ENCODE assay signal across 8 cellular contexts in the genomic region with DNA sequence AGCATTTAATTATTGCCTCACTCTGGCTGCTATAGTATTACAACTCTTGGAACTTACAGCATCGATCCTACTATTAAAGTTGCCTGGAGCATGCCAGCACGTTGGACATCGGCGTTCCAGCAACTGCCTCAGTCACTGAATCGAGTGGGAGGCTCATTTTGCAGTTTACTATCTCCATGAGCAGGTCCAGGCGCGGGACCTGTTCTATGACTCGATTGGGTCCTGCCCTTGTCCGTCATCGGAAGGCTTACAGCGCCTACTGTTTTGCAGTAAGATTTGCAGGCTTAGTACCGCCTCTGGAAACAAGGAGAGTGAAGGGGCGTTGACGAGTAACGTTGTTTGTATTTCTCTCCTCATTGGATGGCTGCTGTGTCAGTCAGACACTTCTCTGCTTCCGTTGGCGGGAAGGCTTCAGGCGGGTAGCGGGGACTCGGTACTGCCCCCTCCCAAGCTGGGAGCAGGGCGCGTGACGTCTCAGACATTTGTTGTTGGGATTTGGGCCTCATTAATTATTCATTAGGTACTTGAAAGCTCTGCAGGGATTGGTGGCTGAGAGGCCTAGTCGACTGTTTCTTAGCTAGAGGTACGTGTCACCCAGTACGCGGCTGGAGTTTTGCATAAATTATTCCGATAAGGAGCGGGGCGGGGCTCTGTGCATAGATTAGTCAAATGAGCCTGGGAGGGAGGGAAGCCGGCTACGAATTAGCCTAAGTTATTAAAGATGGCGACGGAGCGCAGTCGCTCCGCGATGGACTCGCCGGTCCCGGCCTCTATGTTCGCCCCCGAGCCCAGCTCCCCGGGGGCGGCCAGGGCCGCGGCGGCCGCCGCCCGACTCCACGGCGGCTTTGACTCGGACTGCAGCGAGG. TPM values are rescaled to one million over a fixed set of nuclear protein-coding genes. Genes with fewer than 3 reads are reported as not detected.
DNase-seq lines count a peak whose midpoint lies in the region; ATAC-seq, FAIRE-seq and TF ChIP-seq lines count a peak whose summit lies in the region.

A gene (plus strand): TSS at position 710 of the 866 bp plus-strand sequence. CDS start 12 bp downstream, at position 722.

- peak; percentile 97 for FAIRE-seq in colon (lab: Jason Lieb, UNC)

- peak; percentile 99 for DNase-seq in BE2C
- peak; percentile 86 for DNase-seq in GM19240 (ENCODE audit: insufficient read length, low spot score)
- peak; percentile 98 to 99 for DNase-seq in NCI-H526 (lab: John Stamatoyannopoulos, UW)
- DNase-seq in activated CD4-positive, alpha-beta T cell treated with anti-CD3 and anti-CD28 coated beads for 48 hours, result peak; percentile 97
- DNase-seq in kidney tubule cell (ENCODE audit: low spot score), result peak; percentile 100
- DNase-seq in stimulated activated CD4-positive, alpha-beta T cell treated with anti-CD3 and anti-CD28 coated beads, Interleukin-1b, Interleukin-23, amount 100 ng/mL, for 24 hours (ENCODE audit: low read depth in 4 of 4, low spot score in 1 of 4), result peak; percentile 89 to 93 (median 92)

- no peaks in the 10 kb centered on the region for H3K27me3 ChIP-seq in BE2C

- ATAC-seq in HG03460 (IDR thresholded peaks at IDR 0.05; ENCODE audit: unreplicated experiment), result peak; percentile 66

- H3K4me3 ChIP-seq in BE2C (ENCODE audit: low read depth, low read length), result peak within 1 kb of the TSS; percentile 95

- H3K4me1 ChIP-seq in BE2C, result peaks cover 6% of the 10 kb centered on the region; the same call in 1 of the 2 replicates

- no peaks in the 10 kb centered on the region for H3K9me3 ChIP-seq in BE2C

- peaks cover 4% of the 10 kb centered on the region for H3K36me3 ChIP-seq in BE2C

- TF ChIP-seq CTCF in BE2C (IDR thresholded peaks at IDR 0.05; ENCODE audit: low read depth, low read length), result no peak; the same call in 1 of the 2 replicates

RNA-seq across cellular contexts. Expression of the gene that starts here (rescaled TPM):
- polyA plus RNA-seq in BE2C (2012; ENCODE audit: insufficient read depth, insufficient read length, low read depth), result 60.1 TPM

Comparison
In these comparisons a context has a peak if more than half of its experiments do, and no peak if none do; other contexts are left out.
1. Peak in every context shown above with its lines: DNase-seq, ATAC-seq and H3K4me3 ChIP-seq.